In genomic region chr6:13425971-13426931, GRCh38 we compare ENCODE assay signal across 9 cellular contexts.
DNase-seq lines count a peak whose midpoint lies in the region; ATAC-seq lines count a peak whose summit lies in the region.
"Had no signal": no experiment of that assay in that cellular context is flagged by ENCODE, and none has a peak within 500 bp of the region (broad histone marks: within the 10 kb centered on the region; RNA-seq: fewer than 3 reads in every experiment).

No MANE protein-coding gene starts in this region.

- H3K4me1 ChIP-seq in thymus (ENCODE audit: control insufficient read depth, insufficient read depth, low read length), result peaks cover 17% of the 10 kb centered on the region

- ATAC-seq in HG03159 (IDR thresholded peaks at IDR 0.05; ENCODE audit: unreplicated experiment), result no peak
- no peak for ATAC-seq in GM19328 (IDR thresholded peaks at IDR 0.05; ENCODE audit: unreplicated experiment)

- H3K9me3 ChIP-seq in thymus (ENCODE audit: control insufficient read depth), result no peaks in the 10 kb centered on the region

- peak overlapping the region; percentile 10 for H3K27ac ChIP-seq in angular gyrus (ENCODE audit: low read depth, low read length)
- peak overlapping the region; percentile 18 for H3K27ac ChIP-seq in thymus (ENCODE audit: low read depth)

- 96% methylated on average over 21 of the region's 21 CpGs for WGBS in thymus

- no peak overlapping the region for H3K4me3 ChIP-seq in thymus (ENCODE audit: low read length)

- no peaks in the 10 kb centered on the region for H3K36me3 ChIP-seq in thymus (ENCODE audit: control insufficient read depth, insufficient read depth)

- DNase-seq in activated T-cell treated with anti-CD3 and anti-CD28 coated beads for 48 hours (ENCODE audit: low read depth) (peak; percentile 58), kidney tubule cell (ENCODE audit: low spot score) (peak; percentile 63), MV-4-11 (lab: John Stamatoyannopoulos, UW) (no peak)
- DNase-seq in activated T-cell treated with anti-CD3 and anti-CD28 coated beads, Interleukin-2, amount 50 U/mL, for 1 hour, result no peak
- DNase-seq: activated T-cell treated with anti-CD3 and anti-CD28 coated beads, Interleukin-2, amount 50 U/mL, for 4 hours had no signal

- H3K27me3 ChIP-seq in thymus (ENCODE audit: control insufficient read depth, insufficient read depth), result no peaks in the 10 kb centered on the region

Comparison
In these comparisons a context has a peak if more than half of its experiments do, and no peak if none do; other contexts are left out.
1. DNase-seq: peak in activated T-cell treated with anti-CD3 and anti-CD28 coated beads for 48 hours (single experiment) and kidney tubule cell (single experiment); none in activated T-cell treated with anti-CD3 and anti-CD28 coated beads, Interleukin-2, amount 50 U/mL, for 1 hour (single experiment) and MV-4-11 (single experiment).